In the genomic region with DNA sequence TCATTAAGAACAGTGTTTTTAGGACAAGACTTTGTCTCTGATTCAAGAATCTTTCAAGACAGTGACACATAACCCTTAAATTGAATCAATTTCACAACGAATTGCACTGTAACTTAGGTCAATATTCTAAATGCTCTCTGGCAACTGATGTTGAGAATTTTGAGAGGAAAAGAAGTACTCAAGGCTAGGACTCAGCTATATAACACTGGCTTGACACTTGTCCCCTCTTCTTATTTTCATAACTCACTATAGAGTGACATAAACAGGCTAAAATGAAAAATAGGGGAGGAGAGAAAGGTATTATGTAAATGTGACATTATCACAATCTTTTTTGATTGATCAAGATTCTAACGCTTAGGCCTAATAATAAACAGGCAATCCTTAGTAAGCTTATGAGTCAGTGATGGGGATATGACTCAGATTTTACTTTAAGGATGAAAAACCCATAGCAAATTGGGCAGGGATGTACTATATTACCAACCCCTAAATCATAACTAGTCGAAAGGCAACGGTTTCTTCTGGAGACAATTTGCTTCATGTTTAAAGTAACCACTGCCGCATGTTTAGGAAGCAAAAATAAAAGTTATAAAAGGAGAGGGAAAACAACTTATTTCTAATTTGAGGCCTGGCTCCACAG, we compare ENCODE assay signal across 1 cellular context.
A peak's percentile ranks its signal among the peaks of the same experiment; 100 is the strongest.
TF ChIP-seq lines count a peak whose summit lies in the region.

No MANE protein-coding gene starts in this region.

TF ChIP-seq in K562, 482 proteins besides CTCF, POLR2A, EP300 and RAD21 (continued from another document):
- TF ChIP-seq ATF3 (IDR thresholded peaks at IDR 0.05) (peak; percentile 71), ATF3 (CRISPR knock-in tag; conservative IDR thresholded peaks at IDR 0.05) (no peak), TSHZ1 (CRISPR knock-in tag; IDR thresholded peaks at IDR 0.05) (no peak), ARNT (IDR thresholded peaks at IDR 0.05) (no peak), NFATC3 (IDR thresholded peaks at IDR 0.05) (no peak), JUND (IDR thresholded peaks at IDR 0.05; ENCODE audit: borderline replicate concordance, low read depth, low read length) (peak; percentile 26; the same call in 1 of the 2 replicates), JUND (tag; IDR thresholded peaks at IDR 0.05; ENCODE audit: borderline replicate concordance, low read depth, low read length) (no peak), HMGN3 (IDR thresholded peaks at IDR 0.05; ENCODE audit: borderline replicate concordance, extremely low read depth, insufficient read length, low read depth, low read length) (no peak), ETV1 (tag; conservative IDR thresholded peaks at IDR 0.05; ENCODE audit: low read depth) (no peak), HLTF (IDR thresholded peaks at IDR 0.05) (no peak)
- TF ChIP-seq, protein P1, sequence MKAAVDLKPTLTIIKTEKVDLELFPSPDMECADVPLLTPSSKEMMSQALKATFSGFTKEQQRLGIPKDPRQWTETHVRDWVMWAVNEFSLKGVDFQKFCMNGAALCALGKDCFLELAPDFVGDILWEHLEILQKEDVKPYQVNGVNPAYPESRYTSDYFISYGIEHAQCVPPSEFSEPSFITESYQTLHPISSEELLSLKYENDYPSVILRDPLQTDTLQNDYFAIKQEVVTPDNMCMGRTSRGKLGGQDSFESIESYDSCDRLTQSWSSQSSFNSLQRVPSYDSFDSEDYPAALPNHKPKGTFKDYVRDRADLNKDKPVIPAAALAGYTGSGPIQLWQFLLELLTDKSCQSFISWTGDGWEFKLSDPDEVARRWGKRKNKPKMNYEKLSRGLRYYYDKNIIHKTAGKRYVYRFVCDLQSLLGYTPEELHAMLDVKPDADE (conservative IDR thresholded peaks at IDR 0.05; ENCODE audit: control insufficient read depth, low read depth, low read length), result no peak
